In genomic region chr20:49028684-49029083, GRCh38 we compare ENCODE assay signal across 10 cellular contexts. TPM values are rescaled to one million over a fixed set of nuclear protein-coding genes. Genes with fewer than 3 reads are reported as not detected.
A peak's percentile ranks its signal among the peaks of the same experiment; 100 is the strongest.
DNase-seq lines count a peak whose midpoint lies in the region; ATAC-seq and TF ChIP-seq lines count a peak whose summit lies in the region.
"Had no signal": no experiment of that assay in that cellular context is flagged by ENCODE, and none has a peak within 500 bp of the region (broad histone marks: within the 10 kb centered on the region; RNA-seq: fewer than 3 reads in every experiment).

No MANE protein-coding gene starts in this region.

- H3K36me3 Mint-ChIP-seq in activated naive CD8-positive, alpha-beta T cell treated with anti-CD3 and anti-CD28 coated beads, Interleukin-2, amount 10 ng/mL, durations not matched to agents 7 days and 5 days: peaks cover 10% of the 10 kb centered on the region
- peaks cover 37% of the 10 kb centered on the region for H3K36me3 Mint-ChIP-seq in activated naive CD8-positive, alpha-beta T cell treated with anti-CD3 and anti-CD28 coated beads, Interleukin-2, amount 50 U/mL, for 24 hours (ENCODE audit: low read depth)
- H3K36me3 Mint-ChIP-seq in activated naive CD4-positive, alpha-beta T cell treated with anti-CD3 and anti-CD28 coated beads, Interleukin-2, amount 10 ng/mL, durations not matched to agents 7 days and 5 days: peaks cover 37% of the 10 kb centered on the region

- H3K9me3 ChIP-seq in OCI-LY7 (ENCODE audit: low read length) (no peaks in the 10 kb centered on the region), esophagus muscularis mucosa (no peaks in the 10 kb centered on the region)
- H3K9me3 ChIP-seq: thyroid gland had no signal

- no peaks in the 10 kb centered on the region for H3K79me2 ChIP-seq in OCI-LY7 (ENCODE audit: insufficient read depth, low read depth, low read length)

- H3K4me2 ChIP-seq in OCI-LY7 (ENCODE audit: low read length): no peak overlapping the region

- no peaks in the 10 kb centered on the region for H3K9me3 Mint-ChIP-seq in activated naive CD8-positive, alpha-beta T cell treated with anti-CD3 and anti-CD28 coated beads, Interleukin-2, amount 10 ng/mL, durations not matched to agents 7 days and 5 days
- H3K9me3 Mint-ChIP-seq in activated naive CD8-positive, alpha-beta T cell treated with anti-CD3 and anti-CD28 coated beads, Interleukin-2, amount 50 U/mL, for 24 hours: no peaks in the 10 kb centered on the region
- no peaks in the 10 kb centered on the region for H3K9me3 Mint-ChIP-seq in activated naive CD4-positive, alpha-beta T cell treated with anti-CD3 and anti-CD28 coated beads, Interleukin-2, amount 10 ng/mL, durations not matched to agents 7 days and 5 days
- H3K9me3 Mint-ChIP-seq: dendritic cell treated with granulocyte-macrophage colony-stimulating factor and Interleukin-4, amounts not matched to agents 40 ng/mL and 50 ng/mL, for 4 days had no signal

- ATAC-seq in activated naive CD8-positive, alpha-beta T cell treated with anti-CD3 and anti-CD28 coated beads, Interleukin-2, amount 10 ng/mL, durations not matched to agents 7 days and 5 days (ENCODE audit: low read depth): peak; percentile 58
- no peak for ATAC-seq in activated naive CD8-positive, alpha-beta T cell treated with anti-CD3 and anti-CD28 coated beads, Interleukin-2, amount 50 U/mL, for 24 hours
- ATAC-seq in GM19452 (IDR thresholded peaks at IDR 0.05; ENCODE audit: unreplicated experiment): no peak

- no peaks in the 10 kb centered on the region for H3K9me2 ChIP-seq in OCI-LY7 (ENCODE audit: insufficient read depth, low read length)

- H3K4me3 ChIP-seq in OCI-LY7 (ENCODE audit: low read depth, low read length, poor library complexity, severe bottlenecking): no peak overlapping the region
- H3K4me3 ChIP-seq in esophagus muscularis mucosa: no peak overlapping the region
- H3K4me3 ChIP-seq: thyroid gland had no signal

- intact Hi-C loops in OCI-LY7 (cut with micrococcal nuclease; ENCODE audit: unreplicated experiment) (no loop called here), esophagus muscularis mucosa (cut with DNase I) (loop anchor here (2.0 kb wide), 1 partner anchor 18 kb away; the partner anchor contains the start of gene CSE1L)

- CTCF ChIA-PET in OCI-LY7 (lab: Charles Lee; ENCODE audit: unreplicated experiment): no interaction called here
- CTCF ChIA-PET in activated naive CD4-positive, alpha-beta T cell treated with anti-CD3 and anti-CD28 coated beads, Interleukin-2, amount 10 ng/mL, durations not matched to agents 7 days and 5 days (lab: Charles Lee): interaction anchor here (1.0 to 3.1 kb wide), 3 partner anchors 9 to 188 kb away, joined by 4 to 11 read pairs (median 5); no protein-coding TSS in a partner anchor

- H3K4me1 ChIP-seq in OCI-LY7 (ENCODE audit: insufficient read depth, low read length, poor library complexity, severe bottlenecking) (no peaks in the 10 kb centered on the region), esophagus muscularis mucosa (peaks cover 0 to 30% (median 11%) of the 10 kb centered on the region in 4 donors)

- H3K27ac ChIP-seq in OCI-LY7 (ENCODE audit: low read depth, low read length, poor library complexity, severe bottlenecking): no peak overlapping the region
- peak overlapping the region; percentile 32 to 75 (median 70) for H3K27ac ChIP-seq in esophagus muscularis mucosa (replicated peaks in 1 of 4)
- H3K27ac ChIP-seq: thyroid gland had no signal

- TF ChIP-seq CTCF in OCI-LY7 (conservative IDR thresholded peaks at IDR 0.05; ENCODE audit: low read length) (peak; percentile 71), esophagus muscularis mucosa (IDR thresholded peaks at IDR 0.05) (peak; percentile 13 to 57 (median 18))

- 40% methylated on average over 2 of the region's 2 CpGs for whole genome bisulfite sequencing in esophagus muscularis mucosa

- TF ChIP-seq EP300 in esophagus muscularis mucosa (IDR thresholded peaks at IDR 0.05): no peak

- H3K27ac Mint-ChIP-seq in activated naive CD8-positive, alpha-beta T cell treated with anti-CD3 and anti-CD28 coated beads, Interleukin-2, amount 10 ng/mL, durations not matched to agents 7 days and 5 days: no peak overlapping the region
- H3K27ac Mint-ChIP-seq in activated naive CD8-positive, alpha-beta T cell treated with anti-CD3 and anti-CD28 coated beads, Interleukin-2, amount 50 U/mL, for 24 hours: no peak overlapping the region
- no peak overlapping the region for H3K27ac Mint-ChIP-seq in activated naive CD4-positive, alpha-beta T cell treated with anti-CD3 and anti-CD28 coated beads, Interleukin-2, amount 10 ng/mL, durations not matched to agents 7 days and 5 days
- H3K27ac Mint-ChIP-seq: dendritic cell treated with granulocyte-macrophage colony-stimulating factor and Interleukin-4, amounts not matched to agents 40 ng/mL and 50 ng/mL, for 4 days had no signal

- DNase-seq in activated naive CD8-positive, alpha-beta T cell treated with anti-CD3 and anti-CD28 coated beads, Interleukin-2, amount 10 ng/mL, durations not matched to agents 7 days and 5 days: no peak
- DNase-seq in activated naive CD8-positive, alpha-beta T cell treated with anti-CD3 and anti-CD28 coated beads, Interleukin-2, amount 50 U/mL, for 24 hours: no peak
- DNase-seq in OCI-LY7 (ENCODE audit: low spot score) (peak; percentile 31), esophagus muscularis mucosa (ENCODE audit: extremely low spot score) (no peak), superior temporal gyrus (ENCODE audit: extremely low spot score) (peak; percentile 60), mesenteric fat pad (ENCODE audit: low spot score) (no peak)
- DNase-seq in activated naive CD4-positive, alpha-beta T cell treated with anti-CD3 and anti-CD28 coated beads, Interleukin-2, amount 10 ng/mL, durations not matched to agents 7 days and 5 days: no peak
- DNase-seq: thyroid gland had no signal

- POLR2A ChIA-PET in activated naive CD8-positive, alpha-beta T cell treated with anti-CD3 and anti-CD28 coated beads, Interleukin-2, amount 10 ng/mL, durations not matched to agents 7 days and 5 days (lab: Charles Lee): no interaction called here
- POLR2A ChIA-PET in OCI-LY7 (lab: Charles Lee): interaction anchor here (0.5 kb wide), 1 partner anchor 32 kb away, joined by 9 read pairs; no protein-coding TSS in a partner anchor

- H3K27me3 ChIP-seq in esophagus muscularis mucosa: no peaks in the 10 kb centered on the region
- H3K27me3 ChIP-seq: thyroid gland had no signal

- no peaks in the 10 kb centered on the region for H4K20me1 ChIP-seq in OCI-LY7 (ENCODE audit: insufficient read depth, low read length)

- TF ChIP-seq POLR2A in esophagus muscularis mucosa (IDR thresholded peaks at IDR 0.05; ENCODE audit: low read depth): no peak

- H3K27me3 Mint-ChIP-seq in activated naive CD8-positive, alpha-beta T cell treated with anti-CD3 and anti-CD28 coated beads, Interleukin-2, amount 10 ng/mL, durations not matched to agents 7 days and 5 days: no peaks in the 10 kb centered on the region
- H3K27me3 Mint-ChIP-seq in activated naive CD8-positive, alpha-beta T cell treated with anti-CD3 and anti-CD28 coated beads, Interleukin-2, amount 50 U/mL, for 24 hours: no peaks in the 10 kb centered on the region
- no peaks in the 10 kb centered on the region for H3K27me3 Mint-ChIP-seq in activated naive CD4-positive, alpha-beta T cell treated with anti-CD3 and anti-CD28 coated beads, Interleukin-2, amount 10 ng/mL, durations not matched to agents 7 days and 5 days
- H3K27me3 Mint-ChIP-seq: dendritic cell treated with granulocyte-macrophage colony-stimulating factor and Interleukin-4, amounts not matched to agents 40 ng/mL and 50 ng/mL, for 4 days had no signal

- no peak overlapping the region for H2AFZ ChIP-seq in OCI-LY7 (ENCODE audit: low read length)

- H3K36me3 ChIP-seq in OCI-LY7 (ENCODE audit: insufficient read depth, low read length): peaks cover 83% of the 10 kb centered on the region
- peaks cover 70 to 98% (median 81%) of the 10 kb centered on the region in 4 donors for H3K36me3 ChIP-seq in esophagus muscularis mucosa

- no peak overlapping the region for H3K4me3 Mint-ChIP-seq in activated naive CD8-positive, alpha-beta T cell treated with anti-CD3 and anti-CD28 coated beads, Interleukin-2, amount 10 ng/mL, durations not matched to agents 7 days and 5 days
- H3K4me3 Mint-ChIP-seq in activated naive CD8-positive, alpha-beta T cell treated with anti-CD3 and anti-CD28 coated beads, Interleukin-2, amount 50 U/mL, for 24 hours: no peak overlapping the region
- H3K4me3 Mint-ChIP-seq in activated naive CD4-positive, alpha-beta T cell treated with anti-CD3 and anti-CD28 coated beads, Interleukin-2, amount 10 ng/mL, durations not matched to agents 7 days and 5 days: no peak overlapping the region
- H3K4me3 Mint-ChIP-seq: dendritic cell treated with granulocyte-macrophage colony-stimulating factor and Interleukin-4, amounts not matched to agents 40 ng/mL and 50 ng/mL, for 4 days had no signal

- BruUV-seq in OCI-LY7 (replicated peaks; lab: Mats Ljungman, UMichigan): no TSS peak

- no peaks in the 10 kb centered on the region for H3K4me1 Mint-ChIP-seq in activated naive CD8-positive, alpha-beta T cell treated with anti-CD3 and anti-CD28 coated beads, Interleukin-2, amount 10 ng/mL, durations not matched to agents 7 days and 5 days
- H3K4me1 Mint-ChIP-seq in activated naive CD8-positive, alpha-beta T cell treated with anti-CD3 and anti-CD28 coated beads, Interleukin-2, amount 50 U/mL, for 24 hours: no peaks in the 10 kb centered on the region
- no peaks in the 10 kb centered on the region for H3K4me1 Mint-ChIP-seq in activated naive CD4-positive, alpha-beta T cell treated with anti-CD3 and anti-CD28 coated beads, Interleukin-2, amount 10 ng/mL, durations not matched to agents 7 days and 5 days

RNA-seq across cellular contexts. Expression of gene CSE1L, which starts 17.4 kb away (rescaled TPM):
- 10 to 100 TPM; 68.3 to 69.8 TPM for total RNA-seq in activated naive CD8-positive, alpha-beta T cell treated with anti-CD3 and anti-CD28 coated beads, Interleukin-2, amount 10 ng/mL, durations not matched to agents 7 days and 5 days
- total RNA-seq in OCI-LY7 (2014; rRNA removed; shearing (Covaris generic)): 90.2 and 104 TPM in 2 replicates
- total RNA-seq in OCI-LY7 (2022) (144 and 145 TPM in 2 replicates), esophagus muscularis mucosa (10 to 100 TPM; 33.8 to 41.3 (median 39.2) TPM), mesenteric fat pad (41.6 TPM)

Comparison
In these comparisons a context has a peak if more than half of its experiments do, and no peak if none do; other contexts are left out.
1. DNase-seq: peak in OCI-LY7 (single experiment) and superior temporal gyrus (single experiment); none in activated naive CD8-positive, alpha-beta T cell treated with anti-CD3 and anti-CD28 coated beads, Interleukin-2, amount 10 ng/mL, durations not matched to agents 7 days and 5 days (single experiment), activated naive CD8-positive, alpha-beta T cell treated with anti-CD3 and anti-CD28 coated beads, Interleukin-2, amount 50 U/mL, for 24 hours (single experiment), esophagus muscularis mucosa (single experiment), activated naive CD4-positive, alpha-beta T cell treated with anti-CD3 and anti-CD28 coated beads, Interleukin-2, amount 10 ng/mL, durations not matched to agents 7 days and 5 days (single experiment) and mesenteric fat pad (single experiment).